Comparison of ENCODE assay signal across 1 cellular context in the genomic region with DNA sequence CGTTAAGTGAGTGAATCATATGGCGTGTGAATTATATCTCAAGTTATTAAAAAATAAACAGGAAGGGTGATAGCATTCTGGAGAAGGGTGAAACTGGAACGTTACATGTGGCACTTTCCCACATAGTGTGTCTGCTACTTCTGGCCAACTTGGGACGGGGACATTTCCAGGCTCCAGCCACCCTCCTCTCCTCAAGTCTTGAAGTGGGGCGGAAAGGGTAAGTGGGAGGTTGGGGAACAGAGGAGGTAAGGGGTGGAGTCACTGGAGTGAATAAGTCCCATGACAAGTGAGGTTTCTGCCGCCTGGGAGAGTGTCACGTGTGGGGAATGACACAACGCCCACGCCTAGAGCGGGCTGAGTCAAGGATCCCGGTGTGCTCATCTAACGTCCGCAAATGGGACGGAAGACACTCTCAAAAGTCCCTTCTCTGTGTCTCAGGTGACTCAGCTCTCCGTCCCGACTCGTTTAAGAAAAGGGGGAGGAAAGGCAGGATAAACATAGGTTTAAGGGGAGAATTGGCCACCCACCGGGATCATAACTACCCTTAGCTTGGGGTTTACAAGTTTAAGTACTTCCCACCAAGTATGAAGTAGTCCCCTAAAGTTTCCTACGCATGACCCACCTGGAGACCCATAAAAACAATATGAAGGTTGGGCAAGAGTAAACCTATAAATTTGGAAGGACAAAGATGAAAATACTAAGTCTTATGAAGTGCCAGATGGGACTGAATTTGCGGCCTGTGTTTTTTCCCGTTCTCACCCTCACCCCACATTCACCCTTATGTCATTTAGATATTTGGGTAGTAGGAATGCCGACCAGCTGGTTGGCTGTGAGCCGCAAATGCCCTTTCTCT.
A peak's percentile ranks its signal among the peaks of the same experiment; 100 is the strongest.
TF ChIP-seq lines count a peak whose summit lies in the region.

No MANE protein-coding gene starts in this region.

TF ChIP-seq in HepG2, 621 proteins besides CTCF, POLR2A, EP300 and RAD21 (continued from another document and continues in another):
- TF ChIP-seq, protein P1, sequence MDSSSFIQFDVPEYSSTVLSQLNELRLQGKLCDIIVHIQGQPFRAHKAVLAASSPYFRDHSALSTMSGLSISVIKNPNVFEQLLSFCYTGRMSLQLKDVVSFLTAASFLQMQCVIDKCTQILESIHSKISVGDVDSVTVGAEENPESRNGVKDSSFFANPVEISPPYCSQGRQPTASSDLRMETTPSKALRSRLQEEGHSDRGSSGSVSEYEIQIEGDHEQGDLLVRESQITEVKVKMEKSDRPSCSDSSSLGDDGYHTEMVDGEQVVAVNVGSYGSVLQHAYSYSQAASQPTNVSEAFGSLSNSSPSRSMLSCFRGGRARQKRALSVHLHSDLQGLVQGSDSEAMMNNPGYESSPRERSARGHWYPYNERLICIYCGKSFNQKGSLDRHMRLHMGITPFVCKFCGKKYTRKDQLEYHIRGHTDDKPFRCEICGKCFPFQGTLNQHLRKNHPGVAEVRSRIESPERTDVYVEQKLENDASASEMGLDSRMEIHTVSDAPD (CRISPR knock-in tag; IDR thresholded peaks at IDR 0.05) = no peak
- no peak for TF ChIP-seq ZNF3 (CRISPR knock-in tag; IDR thresholded peaks at IDR 0.05)
- no peak for TF ChIP-seq ZNF225 (CRISPR knock-in tag; IDR thresholded peaks at IDR 0.05)
- peak; percentile 50 for TF ChIP-seq HOXA3 (CRISPR knock-in tag; IDR thresholded peaks at IDR 0.05)
- peak; percentile 59 for TF ChIP-seq RXRB (CRISPR knock-in tag; IDR thresholded peaks at IDR 0.05; ENCODE audit: borderline replicate concordance)
- TF ChIP-seq ZNF234 (CRISPR knock-in tag; conservative IDR thresholded peaks at IDR 0.05) = no peak
- TF ChIP-seq, protein P2, sequence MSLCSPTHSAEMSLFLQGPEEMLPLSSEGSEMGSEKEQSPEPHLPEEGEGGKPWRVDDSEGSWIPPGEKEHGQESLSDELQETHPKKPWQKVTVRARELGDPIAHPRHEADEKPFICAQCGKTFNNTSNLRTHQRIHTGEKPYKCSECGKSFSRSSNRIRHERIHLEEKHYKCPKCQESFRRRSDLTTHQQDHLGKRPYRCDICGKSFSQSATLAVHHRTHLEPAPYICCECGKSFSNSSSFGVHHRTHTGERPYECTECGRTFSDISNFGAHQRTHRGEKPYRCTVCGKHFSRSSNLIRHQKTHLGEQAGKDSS (CRISPR knock-in tag; IDR thresholded peaks at IDR 0.05; ENCODE audit: borderline replicate concordance, low read depth) = 0 out of 2 replicates have a peak, but pooled peaks have one; percentile 32
- TF ChIP-seq ZIK1 (CRISPR knock-in tag; IDR thresholded peaks at IDR 0.05; ENCODE audit: borderline replicate concordance, low read depth) = peak; percentile 63; the same call in 1 of the 2 replicates
- peak; percentile 38; the same call in 1 of the 2 replicates for TF ChIP-seq ERF (CRISPR knock-in tag; IDR thresholded peaks at IDR 0.05)
- TF ChIP-seq CCAR2 (optimal IDR thresholded peaks at IDR 0.05; ENCODE audit: low read depth, low read length) = no peak
- no peak for TF ChIP-seq ZNF44 (CRISPR knock-in tag; IDR thresholded peaks at IDR 0.05)
- TF ChIP-seq, protein P3, sequence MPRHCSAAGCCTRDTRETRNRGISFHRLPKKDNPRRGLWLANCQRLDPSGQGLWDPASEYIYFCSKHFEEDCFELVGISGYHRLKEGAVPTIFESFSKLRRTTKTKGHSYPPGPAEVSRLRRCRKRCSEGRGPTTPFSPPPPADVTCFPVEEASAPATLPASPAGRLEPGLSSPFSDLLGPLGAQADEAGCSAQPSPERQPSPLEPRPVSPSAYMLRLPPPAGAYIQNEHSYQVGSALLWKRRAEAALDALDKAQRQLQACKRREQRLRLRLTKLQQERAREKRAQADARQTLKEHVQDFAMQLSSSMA (CRISPR knock-in tag; IDR thresholded peaks at IDR 0.05) = no peak
- TF ChIP-seq, protein P4, sequence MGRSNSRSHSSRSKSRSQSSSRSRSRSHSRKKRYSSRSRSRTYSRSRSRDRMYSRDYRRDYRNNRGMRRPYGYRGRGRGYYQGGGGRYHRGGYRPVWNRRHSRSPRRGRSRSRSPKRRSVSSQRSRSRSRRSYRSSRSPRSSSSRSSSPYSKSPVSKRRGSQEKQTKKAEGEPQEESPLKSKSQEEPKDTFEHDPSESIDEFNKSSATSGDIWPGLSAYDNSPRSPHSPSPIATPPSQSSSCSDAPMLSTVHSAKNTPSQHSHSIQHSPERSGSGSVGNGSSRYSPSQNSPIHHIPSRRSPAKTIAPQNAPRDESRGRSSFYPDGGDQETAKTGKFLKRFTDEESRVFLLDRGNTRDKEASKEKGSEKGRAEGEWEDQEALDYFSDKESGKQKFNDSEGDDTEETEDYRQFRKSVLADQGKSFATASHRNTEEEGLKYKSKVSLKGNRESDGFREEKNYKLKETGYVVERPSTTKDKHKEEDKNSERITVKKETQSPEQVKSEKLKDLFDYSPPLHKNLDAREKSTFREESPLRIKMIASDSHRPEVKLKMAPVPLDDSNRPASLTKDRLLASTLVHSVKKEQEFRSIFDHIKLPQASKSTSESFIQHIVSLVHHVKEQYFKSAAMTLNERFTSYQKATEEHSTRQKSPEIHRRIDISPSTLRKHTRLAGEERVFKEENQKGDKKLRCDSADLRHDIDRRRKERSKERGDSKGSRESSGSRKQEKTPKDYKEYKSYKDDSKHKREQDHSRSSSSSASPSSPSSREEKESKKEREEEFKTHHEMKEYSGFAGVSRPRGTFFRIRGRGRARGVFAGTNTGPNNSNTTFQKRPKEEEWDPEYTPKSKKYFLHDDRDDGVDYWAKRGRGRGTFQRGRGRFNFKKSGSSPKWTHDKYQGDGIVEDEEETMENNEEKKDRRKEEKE (IDR thresholded peaks at IDR 0.05) = no peak
- TF ChIP-seq MIXL1 (CRISPR knock-in tag; IDR thresholded peaks at IDR 0.05) = peak; percentile 64; the same call in 1 of the 2 replicates
- TF ChIP-seq RARA (CRISPR knock-in tag; IDR thresholded peaks at IDR 0.05) = 0 out of 2 replicates have a peak, but pooled peaks have one; percentile 27
- TF ChIP-seq TP53 (CRISPR knock-in tag; conservative IDR thresholded peaks at IDR 0.05) = no peak
- no peak for TF ChIP-seq ZSCAN22 (CRISPR knock-in tag; IDR thresholded peaks at IDR 0.05)
- TF ChIP-seq ZNF101 (CRISPR knock-in tag; IDR thresholded peaks at IDR 0.05; ENCODE audit: borderline replicate concordance, low read depth) = no peak
- TF ChIP-seq SRSF4 (IDR thresholded peaks at IDR 0.05; ENCODE audit: low read depth, low read length, poor library complexity, severe bottlenecking) = no peak
- no peak for TF ChIP-seq GTF3A (CRISPR knock-in tag; conservative IDR thresholded peaks at IDR 0.05)
- no peak for TF ChIP-seq ZNF850 (CRISPR knock-in tag; conservative IDR thresholded peaks at IDR 0.05)
- TF ChIP-seq CBX2 (IDR thresholded peaks at IDR 0.05; ENCODE audit: low read depth, low read length) = no peak
- no peak for TF ChIP-seq CBX2 (CRISPR knock-in tag; IDR thresholded peaks at IDR 0.05; ENCODE audit: low read depth)
- no peak for TF ChIP-seq ATF1 (CRISPR knock-in tag; IDR thresholded peaks at IDR 0.05)
- peak; percentile 92 for TF ChIP-seq ZKSCAN1 (IDR thresholded peaks at IDR 0.05; ENCODE audit: low read length)
- no peak for TF ChIP-seq SETDB1 (CRISPR knock-in tag; IDR thresholded peaks at IDR 0.05; ENCODE audit: borderline replicate concordance)
- TF ChIP-seq, protein P5, sequence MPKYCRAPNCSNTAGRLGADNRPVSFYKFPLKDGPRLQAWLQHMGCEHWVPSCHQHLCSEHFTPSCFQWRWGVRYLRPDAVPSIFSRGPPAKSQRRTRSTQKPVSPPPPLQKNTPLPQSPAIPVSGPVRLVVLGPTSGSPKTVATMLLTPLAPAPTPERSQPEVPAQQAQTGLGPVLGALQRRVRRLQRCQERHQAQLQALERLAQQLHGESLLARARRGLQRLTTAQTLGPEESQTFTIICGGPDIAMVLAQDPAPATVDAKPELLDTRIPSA (CRISPR knock-in tag; IDR thresholded peaks at IDR 0.05; ENCODE audit: borderline replicate concordance) = no peak
- TF ChIP-seq, protein P6, sequence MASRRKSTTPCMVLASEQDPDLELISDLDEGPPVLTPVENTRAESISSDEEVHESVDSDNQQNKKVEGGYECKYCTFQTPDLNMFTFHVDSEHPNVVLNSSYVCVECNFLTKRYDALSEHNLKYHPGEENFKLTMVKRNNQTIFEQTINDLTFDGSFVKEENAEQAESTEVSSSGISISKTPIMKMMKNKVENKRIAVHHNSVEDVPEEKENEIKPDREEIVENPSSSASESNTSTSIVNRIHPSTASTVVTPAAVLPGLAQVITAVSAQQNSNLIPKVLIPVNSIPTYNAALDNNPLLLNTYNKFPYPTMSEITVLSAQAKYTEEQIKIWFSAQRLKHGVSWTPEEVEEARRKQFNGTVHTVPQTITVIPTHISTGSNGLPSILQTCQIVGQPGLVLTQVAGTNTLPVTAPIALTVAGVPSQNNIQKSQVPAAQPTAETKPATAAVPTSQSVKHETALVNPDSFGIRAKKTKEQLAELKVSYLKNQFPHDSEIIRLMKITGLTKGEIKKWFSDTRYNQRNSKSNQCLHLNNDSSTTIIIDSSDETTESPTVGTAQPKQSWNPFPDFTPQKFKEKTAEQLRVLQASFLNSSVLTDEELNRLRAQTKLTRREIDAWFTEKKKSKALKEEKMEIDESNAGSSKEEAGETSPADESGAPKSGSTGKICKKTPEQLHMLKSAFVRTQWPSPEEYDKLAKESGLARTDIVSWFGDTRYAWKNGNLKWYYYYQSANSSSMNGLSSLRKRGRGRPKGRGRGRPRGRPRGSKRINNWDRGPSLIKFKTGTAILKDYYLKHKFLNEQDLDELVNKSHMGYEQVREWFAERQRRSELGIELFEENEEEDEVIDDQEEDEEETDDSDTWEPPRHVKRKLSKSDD (CRISPR knock-in tag; IDR thresholded peaks at IDR 0.05; ENCODE audit: low read depth) = no peak
- TF ChIP-seq, protein P7, sequence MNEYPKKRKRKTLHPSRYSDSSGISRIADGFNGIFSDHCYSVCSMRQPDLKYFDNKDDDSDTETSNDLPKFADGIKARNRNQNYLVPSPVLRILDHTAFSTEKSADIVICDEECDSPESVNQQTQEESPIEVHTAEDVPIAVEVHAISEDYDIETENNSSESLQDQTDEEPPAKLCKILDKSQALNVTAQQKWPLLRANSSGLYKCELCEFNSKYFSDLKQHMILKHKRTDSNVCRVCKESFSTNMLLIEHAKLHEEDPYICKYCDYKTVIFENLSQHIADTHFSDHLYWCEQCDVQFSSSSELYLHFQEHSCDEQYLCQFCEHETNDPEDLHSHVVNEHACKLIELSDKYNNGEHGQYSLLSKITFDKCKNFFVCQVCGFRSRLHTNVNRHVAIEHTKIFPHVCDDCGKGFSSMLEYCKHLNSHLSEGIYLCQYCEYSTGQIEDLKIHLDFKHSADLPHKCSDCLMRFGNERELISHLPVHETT (CRISPR knock-in tag; conservative IDR thresholded peaks at IDR 0.05) = no peak; the same call in 1 of the 2 replicates
- no peak for TF ChIP-seq ZSCAN29 (CRISPR knock-in tag; conservative IDR thresholded peaks at IDR 0.05)
- TF ChIP-seq, protein P8, sequence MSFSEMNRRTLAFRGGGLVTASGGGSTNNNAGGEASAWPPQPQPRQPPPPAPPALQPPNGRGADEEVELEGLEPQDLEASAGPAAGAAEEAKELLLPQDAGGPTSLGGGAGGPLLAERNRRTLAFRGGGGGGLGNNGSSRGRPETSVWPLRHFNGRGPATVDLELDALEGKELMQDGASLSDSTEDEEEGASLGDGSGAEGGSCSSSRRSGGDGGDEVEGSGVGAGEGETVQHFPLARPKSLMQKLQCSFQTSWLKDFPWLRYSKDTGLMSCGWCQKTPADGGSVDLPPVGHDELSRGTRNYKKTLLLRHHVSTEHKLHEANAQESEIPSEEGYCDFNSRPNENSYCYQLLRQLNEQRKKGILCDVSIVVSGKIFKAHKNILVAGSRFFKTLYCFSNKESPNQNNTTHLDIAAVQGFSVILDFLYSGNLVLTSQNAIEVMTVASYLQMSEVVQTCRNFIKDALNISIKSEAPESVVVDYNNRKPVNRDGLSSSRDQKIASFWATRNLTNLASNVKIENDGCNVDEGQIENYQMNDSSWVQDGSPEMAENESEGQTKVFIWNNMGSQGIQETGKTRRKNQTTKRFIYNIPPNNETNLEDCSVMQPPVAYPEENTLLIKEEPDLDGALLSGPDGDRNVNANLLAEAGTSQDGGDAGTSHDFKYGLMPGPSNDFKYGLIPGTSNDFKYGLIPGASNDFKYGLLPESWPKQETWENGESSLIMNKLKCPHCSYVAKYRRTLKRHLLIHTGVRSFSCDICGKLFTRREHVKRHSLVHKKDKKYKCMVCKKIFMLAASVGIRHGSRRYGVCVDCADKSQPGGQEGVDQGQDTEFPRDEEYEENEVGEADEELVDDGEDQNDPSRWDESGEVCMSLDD (CRISPR knock-in tag; IDR thresholded peaks at IDR 0.05; ENCODE audit: borderline replicate concordance) = peak; percentile 4; the same call in 1 of the 2 replicates
- no peak for TF ChIP-seq FOXM1 (CRISPR knock-in tag; IDR thresholded peaks at IDR 0.05)
- TF ChIP-seq ZNF382 (CRISPR knock-in tag; IDR thresholded peaks at IDR 0.05; ENCODE audit: borderline replicate concordance) = no peak
- TF ChIP-seq ZNF510 (CRISPR knock-in tag; IDR thresholded peaks at IDR 0.05; ENCODE audit: low read depth) = no peak
- no peak for TF ChIP-seq HOXA5 (CRISPR knock-in tag; IDR thresholded peaks at IDR 0.05)
- TF ChIP-seq, protein P9, sequence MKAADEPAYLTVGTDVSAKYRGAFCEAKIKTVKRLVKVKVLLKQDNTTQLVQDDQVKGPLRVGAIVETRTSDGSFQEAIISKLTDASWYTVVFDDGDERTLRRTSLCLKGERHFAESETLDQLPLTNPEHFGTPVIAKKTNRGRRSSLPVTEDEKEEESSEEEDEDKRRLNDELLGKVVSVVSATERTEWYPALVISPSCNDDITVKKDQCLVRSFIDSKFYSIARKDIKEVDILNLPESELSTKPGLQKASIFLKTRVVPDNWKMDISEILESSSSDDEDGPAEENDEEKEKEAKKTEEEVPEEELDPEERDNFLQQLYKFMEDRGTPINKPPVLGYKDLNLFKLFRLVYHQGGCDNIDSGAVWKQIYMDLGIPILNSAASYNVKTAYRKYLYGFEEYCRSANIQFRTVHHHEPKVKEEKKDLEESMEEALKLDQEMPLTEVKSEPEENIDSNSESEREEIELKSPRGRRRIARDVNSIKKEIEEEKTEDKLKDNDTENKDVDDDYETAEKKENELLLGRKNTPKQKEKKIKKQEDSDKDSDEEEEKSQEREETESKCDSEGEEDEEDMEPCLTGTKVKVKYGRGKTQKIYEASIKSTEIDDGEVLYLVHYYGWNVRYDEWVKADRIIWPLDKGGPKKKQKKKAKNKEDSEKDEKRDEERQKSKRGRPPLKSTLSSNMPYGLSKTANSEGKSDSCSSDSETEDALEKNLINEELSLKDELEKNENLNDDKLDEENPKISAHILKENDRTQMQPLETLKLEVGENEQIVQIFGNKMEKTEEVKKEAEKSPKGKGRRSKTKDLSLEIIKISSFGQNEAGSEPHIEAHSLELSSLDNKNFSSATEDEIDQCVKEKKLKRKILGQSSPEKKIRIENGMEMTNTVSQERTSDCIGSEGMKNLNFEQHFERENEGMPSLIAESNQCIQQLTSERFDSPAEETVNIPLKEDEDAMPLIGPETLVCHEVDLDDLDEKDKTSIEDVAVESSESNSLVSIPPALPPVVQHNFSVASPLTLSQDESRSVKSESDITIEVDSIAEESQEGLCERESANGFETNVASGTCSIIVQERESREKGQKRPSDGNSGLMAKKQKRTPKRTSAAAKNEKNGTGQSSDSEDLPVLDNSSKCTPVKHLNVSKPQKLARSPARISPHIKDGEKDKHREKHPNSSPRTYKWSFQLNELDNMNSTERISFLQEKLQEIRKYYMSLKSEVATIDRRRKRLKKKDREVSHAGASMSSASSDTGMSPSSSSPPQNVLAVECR (CRISPR knock-in tag; IDR thresholded peaks at IDR 0.05; ENCODE audit: borderline replicate concordance) = peak; percentile 80; the same call in 1 of the 2 replicates
- TF ChIP-seq NFYC (CRISPR knock-in tag; IDR thresholded peaks at IDR 0.05) = no peak
- TF ChIP-seq SATB2 (CRISPR knock-in tag; IDR thresholded peaks at IDR 0.05) = no peak
- peak; percentile 15; the same call in 1 of the 2 replicates for TF ChIP-seq HMG20A (CRISPR knock-in tag; IDR thresholded peaks at IDR 0.05; ENCODE audit: borderline replicate concordance)
